In the genomic region with DNA sequence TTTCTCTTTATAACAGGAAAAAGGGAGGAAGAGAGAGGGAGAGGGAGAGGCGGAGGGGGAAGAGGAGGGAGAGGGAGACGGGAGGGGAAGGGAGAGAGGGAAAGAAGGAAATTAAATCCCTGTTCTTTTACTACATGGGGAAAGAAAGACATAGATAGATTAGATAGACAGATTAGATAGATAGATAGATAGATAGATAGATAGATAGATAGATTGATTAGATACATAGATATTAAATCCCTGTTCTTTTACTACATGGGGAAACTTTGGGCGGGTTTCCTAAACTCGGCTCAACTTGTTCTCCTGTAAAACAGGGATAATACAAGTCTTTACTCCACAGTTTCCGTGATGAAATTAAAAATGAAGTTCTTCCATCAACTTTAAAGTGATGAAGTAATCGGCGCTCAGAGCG, we compare ENCODE assay signal across 8 cellular contexts. TPM values are rescaled to one million over a fixed set of nuclear protein-coding genes. Genes with fewer than 3 reads are reported as not detected.
DNase-seq lines count a peak whose midpoint lies in the region; ATAC-seq, FAIRE-seq and TF ChIP-seq lines count a peak whose summit lies in the region.

No MANE protein-coding gene starts in this region.

- H3K27me3 Mint-ChIP-seq in stimulated activated naive CD8-positive, alpha-beta T cell treated with anti-CD3 and anti-CD28 coated beads, Interleukin-15, Interleukin-2, amounts not matched to agents 100 ng/mL and 50 ng/mL, for 24 hours = no peaks in the 10 kb centered on the region

- H3K27me3 ChIP-seq in bronchial epithelial cell (ENCODE audit: control insufficient read depth, insufficient read depth, low read length) = no peaks in the 10 kb centered on the region
- H3K27me3 ChIP-seq in mononuclear cell (ENCODE audit: insufficient read depth, low read length) = no peaks in the 10 kb centered on the region

- no peak for TF ChIP-seq CTCF in bronchial epithelial cell (IDR thresholded peaks at IDR 0.05; ENCODE audit: insufficient read depth, low read length, severe bottlenecking)

- FAIRE-seq in bronchial epithelial cell (lab: Jason Lieb, UNC) = no peak

- peak overlapping the region; percentile 90 for H3K27ac Mint-ChIP-seq in stimulated activated naive CD8-positive, alpha-beta T cell treated with anti-CD3 and anti-CD28 coated beads, Interleukin-15, Interleukin-2, amounts not matched to agents 100 ng/mL and 50 ng/mL, for 24 hours

- H3K9me3 Mint-ChIP-seq in stimulated activated naive CD8-positive, alpha-beta T cell treated with anti-CD3 and anti-CD28 coated beads, Interleukin-15, Interleukin-2, amounts not matched to agents 100 ng/mL and 50 ng/mL, for 24 hours = no peaks in the 10 kb centered on the region

- H3K9me3 ChIP-seq in mononuclear cell (ENCODE audit: low read depth, low read length) = no peaks in the 10 kb centered on the region

- peaks cover 59% of the 10 kb centered on the region for H3K4me1 Mint-ChIP-seq in stimulated activated naive CD8-positive, alpha-beta T cell treated with anti-CD3 and anti-CD28 coated beads, Interleukin-15, Interleukin-2, amounts not matched to agents 100 ng/mL and 50 ng/mL, for 24 hours (ENCODE audit: low read depth)

- no peak for ATAC-seq in stimulated activated naive CD8-positive, alpha-beta T cell treated with anti-CD3 and anti-CD28 coated beads, Interleukin-15, Interleukin-2, amounts not matched to agents 100 U/mL and 50 U/mL, for 24 hours
- no peak for ATAC-seq in HG02885 (IDR thresholded peaks at IDR 0.05; ENCODE audit: poor library complexity, unreplicated experiment)
- no peak for ATAC-seq in HG02642 (IDR thresholded peaks at IDR 0.05; ENCODE audit: poor library complexity, unreplicated experiment)
- no peak for ATAC-seq in HG02571 (IDR thresholded peaks at IDR 0.05; ENCODE audit: unreplicated experiment)
- no peak for ATAC-seq in HG03280 (IDR thresholded peaks at IDR 0.05; ENCODE audit: unreplicated experiment)

- DNase-seq in stimulated activated naive CD8-positive, alpha-beta T cell treated with anti-CD3 and anti-CD28 coated beads, Interleukin-15, Interleukin-2, amounts not matched to agents 100 U/mL and 50 U/mL, for 24 hours = no peak
- peak; percentile 2 for DNase-seq in bronchial epithelial cell (ENCODE audit: low read depth)

- peaks cover 40% of the 10 kb centered on the region for H3K36me3 Mint-ChIP-seq in stimulated activated naive CD8-positive, alpha-beta T cell treated with anti-CD3 and anti-CD28 coated beads, Interleukin-15, Interleukin-2, amounts not matched to agents 100 ng/mL and 50 ng/mL, for 24 hours (ENCODE audit: low read depth)

- H3K4me3 ChIP-seq in bronchial epithelial cell (ENCODE audit: low read depth, low read length) = peak overlapping the region; percentile 99
- H3K4me3 ChIP-seq in mononuclear cell (ENCODE audit: low read length) = peak overlapping the region; percentile 97

- peaks cover 35% of the 10 kb centered on the region for H3K4me1 ChIP-seq in mononuclear cell (ENCODE audit: insufficient read depth, low read length)

- H3K4me3 Mint-ChIP-seq in stimulated activated naive CD8-positive, alpha-beta T cell treated with anti-CD3 and anti-CD28 coated beads, Interleukin-15, Interleukin-2, amounts not matched to agents 100 ng/mL and 50 ng/mL, for 24 hours = peak overlapping the region; percentile 87

- H3K36me3 ChIP-seq in bronchial epithelial cell (ENCODE audit: control insufficient read depth, insufficient read depth, low read length) = peaks cover 8% of the 10 kb centered on the region

RNA-seq across cellular contexts. Expression of a gene that starts 0.7 kb away (rescaled TPM):
- total RNA-seq in bronchial epithelial cell = 11.6 and 13.7 TPM in 2 replicates
- 24.9 TPM for total RNA-seq in mononuclear cell

RNA-seq across cellular contexts. Expression of a gene that starts 34.6 kb away (rescaled TPM):
- total RNA-seq in bronchial epithelial cell (2.7 and 6.3 TPM in 2 replicates), mononuclear cell (17.6 TPM)

RNA-seq across cellular contexts. Expression of a gene that starts 59.1 kb away (rescaled TPM):
- total RNA-seq in bronchial epithelial cell (65.0 and 71.2 TPM in 2 replicates), mononuclear cell (91.0 TPM)
